In genomic region chr6:166907373-166907841, GRCh38 we compare ENCODE assay signal across 8 cellular contexts. TPM values are rescaled to one million over a fixed set of nuclear protein-coding genes. Genes with fewer than 3 reads are reported as not detected.
DNase-seq lines count a peak whose midpoint lies in the region; ATAC-seq lines count a peak whose summit lies in the region.

No MANE protein-coding gene starts in this region.

- CTCF ChIA-PET in activated CD4-positive, alpha-beta T cell treated with anti-CD3 and anti-CD28 coated beads for 36 hours (lab: Charles Lee) = interaction anchor here (1.2 kb wide), 1 partner anchor 10 kb away, joined by 3 read pairs; no protein-coding TSS in a partner anchor

- H3K4me3 Mint-ChIP-seq in activated CD4-positive, alpha-beta T cell treated with anti-CD3 and anti-CD28 coated beads for 36 hours = no peak overlapping the region
- peak overlapping the region in 3 of 4 donors; percentile 41 to 93 (median 70) for H3K4me3 Mint-ChIP-seq in IgD-negative memory B cell
- H3K4me3 Mint-ChIP-seq in naive B cell = peak overlapping the region; percentile 7 to 89 (median 74)

- H3K9me3 Mint-ChIP-seq in activated CD4-positive, alpha-beta T cell treated with anti-CD3 and anti-CD28 coated beads for 36 hours (ENCODE audit: low read depth) = no peaks in the 10 kb centered on the region
- H3K9me3 Mint-ChIP-seq in IgD-negative memory B cell = peaks cover 0 to 1% (median 0%) of the 10 kb centered on the region in 3 donors
- no peaks in the 10 kb centered on the region for H3K9me3 Mint-ChIP-seq in naive B cell

- H3K36me3 Mint-ChIP-seq in activated CD4-positive, alpha-beta T cell treated with anti-CD3 and anti-CD28 coated beads for 36 hours (ENCODE audit: low read depth) = peaks cover 2% of the 10 kb centered on the region
- H3K36me3 Mint-ChIP-seq in IgD-negative memory B cell (no peaks in the 10 kb centered on the region), naive B cell (no peaks in the 10 kb centered on the region)

- H3K4me1 Mint-ChIP-seq in activated CD4-positive, alpha-beta T cell treated with anti-CD3 and anti-CD28 coated beads for 36 hours = peaks cover 33% of the 10 kb centered on the region
- peaks cover 39 to 57% (median 47%) of the 10 kb centered on the region in 3 donors for H3K4me1 Mint-ChIP-seq in IgD-negative memory B cell
- H3K4me1 Mint-ChIP-seq in naive B cell = peaks cover 49 to 65% (median 56%) of the 10 kb centered on the region in 3 donors

- H3K27me3 Mint-ChIP-seq in activated CD4-positive, alpha-beta T cell treated with anti-CD3 and anti-CD28 coated beads for 36 hours = no peaks in the 10 kb centered on the region
- peaks cover 2% of the 10 kb centered on the region for H3K27me3 Mint-ChIP-seq in IgD-negative memory B cell
- no peaks in the 10 kb centered on the region for H3K27me3 Mint-ChIP-seq in naive B cell

- DNase-seq in activated CD4-positive, alpha-beta T cell treated with anti-CD3 and anti-CD28 coated beads for 36 hours = no peak
- DNase-seq in activated CD4-positive, alpha-beta T cell treated with anti-CD3 and anti-CD28 coated beads, Interleukin-2, amount 50 U/mL, for 4 hours = no peak
- DNase-seq in naive B cell = peak; percentile 17
- DNase-seq in RKO (ENCODE audit: low spot score) = no peak
- DNase-seq in effector CD8-positive, alpha-beta T cell (lab: John Stamatoyannopoulos, UW) = no peak
- DNase-seq in DMS153 (lab: John Stamatoyannopoulos, UW) = no peak

- H3K27ac Mint-ChIP-seq in activated CD4-positive, alpha-beta T cell treated with anti-CD3 and anti-CD28 coated beads for 36 hours = peak overlapping the region; percentile 30
- H3K27ac Mint-ChIP-seq in IgD-negative memory B cell (peak overlapping the region; percentile 9 to 65 (median 59)), naive B cell (peak overlapping the region; percentile 46 to 96 (median 78))

- POLR2A ChIA-PET in activated CD4-positive, alpha-beta T cell treated with anti-CD3 and anti-CD28 coated beads for 36 hours (lab: Charles Lee) = no interaction called here

- ATAC-seq in activated CD4-positive, alpha-beta T cell treated with anti-CD3 and anti-CD28 coated beads for 36 hours = peak; percentile 40
- ATAC-seq in GM21737 (IDR thresholded peaks at IDR 0.05; ENCODE audit: unreplicated experiment) = peak; percentile 89
- peak; percentile 78 to 84 for ATAC-seq in naive B cell (ENCODE audit: low read depth in 2 of 2)

- intact Hi-C loops in activated CD4-positive, alpha-beta T cell treated with anti-CD3 and anti-CD28 coated beads for 36 hours (cut with DNase I, micrococcal nuclease) = no loop called here

RNA-seq across cellular contexts. Expression of gene RNASET2, which starts 48.9 kb away (rescaled TPM):
- 10 to 100 TPM; 68.7 to 85.2 TPM for total RNA-seq in activated CD4-positive, alpha-beta T cell treated with anti-CD3 and anti-CD28 coated beads for 36 hours
- polyA plus RNA-seq in IgD-negative memory B cell (708 TPM), naive B cell (ENCODE audit: low read depth in 6 of 6) (100 to 1,000 TPM; 472 to 744 (median 534) TPM)
